1 cellular context compared by ENCODE assay signal in the genomic region with DNA sequence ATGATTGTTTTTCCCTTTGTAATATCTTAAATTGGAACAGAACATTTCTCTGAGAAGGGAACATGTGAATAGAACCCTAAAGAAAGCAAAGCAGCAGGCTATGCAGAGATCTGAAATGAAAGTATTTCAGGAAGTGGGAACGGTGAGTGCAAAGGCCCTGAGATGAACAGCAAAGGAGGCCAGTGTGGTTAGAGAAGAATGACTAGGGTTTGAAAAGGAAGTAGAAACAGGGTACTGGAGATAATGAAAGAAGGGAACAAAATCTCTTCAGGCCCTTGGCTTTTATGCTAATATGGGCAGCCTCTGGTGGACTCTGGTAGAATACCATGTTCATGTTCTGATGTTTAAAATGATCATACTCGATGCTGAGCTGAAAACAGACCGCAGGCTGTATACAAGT.
TF ChIP-seq lines count a peak whose summit lies in the region.

No MANE protein-coding gene starts in this region.

TF ChIP-seq in HepG2, 621 proteins besides CTCF, POLR2A, EP300 and RAD21:
- TF ChIP-seq ZBTB39 (CRISPR knock-in tag; IDR thresholded peaks at IDR 0.05) (no peak), PCBP2 (optimal IDR thresholded peaks at IDR 0.05; ENCODE audit: low read depth, low read length, poor library complexity, severe bottlenecking) (no peak), TCF12 (IDR thresholded peaks at IDR 0.05) (no peak), TCF12 (CRISPR knock-in tag; IDR thresholded peaks at IDR 0.05) (no peak), ZNF432 (CRISPR knock-in tag; IDR thresholded peaks at IDR 0.05; ENCODE audit: borderline replicate concordance) (no peak), ZNF749 (CRISPR knock-in tag; IDR thresholded peaks at IDR 0.05; ENCODE audit: borderline replicate concordance) (no peak), TBX3 (IDR thresholded peaks at IDR 0.05; ENCODE audit: borderline replicate concordance) (no peak), SYNCRIP (IDR thresholded peaks at IDR 0.05; ENCODE audit: insufficient read depth, low read depth, low read length) (no peak), JUND (CRISPR knock-in tag; IDR thresholded peaks at IDR 0.05) (no peak), ESRRA (CRISPR knock-in tag; IDR thresholded peaks at IDR 0.05; ENCODE audit: low read depth) (no peak), KLF16 (CRISPR knock-in tag; IDR thresholded peaks at IDR 0.05) (no peak)
- TF ChIP-seq, protein P1, sequence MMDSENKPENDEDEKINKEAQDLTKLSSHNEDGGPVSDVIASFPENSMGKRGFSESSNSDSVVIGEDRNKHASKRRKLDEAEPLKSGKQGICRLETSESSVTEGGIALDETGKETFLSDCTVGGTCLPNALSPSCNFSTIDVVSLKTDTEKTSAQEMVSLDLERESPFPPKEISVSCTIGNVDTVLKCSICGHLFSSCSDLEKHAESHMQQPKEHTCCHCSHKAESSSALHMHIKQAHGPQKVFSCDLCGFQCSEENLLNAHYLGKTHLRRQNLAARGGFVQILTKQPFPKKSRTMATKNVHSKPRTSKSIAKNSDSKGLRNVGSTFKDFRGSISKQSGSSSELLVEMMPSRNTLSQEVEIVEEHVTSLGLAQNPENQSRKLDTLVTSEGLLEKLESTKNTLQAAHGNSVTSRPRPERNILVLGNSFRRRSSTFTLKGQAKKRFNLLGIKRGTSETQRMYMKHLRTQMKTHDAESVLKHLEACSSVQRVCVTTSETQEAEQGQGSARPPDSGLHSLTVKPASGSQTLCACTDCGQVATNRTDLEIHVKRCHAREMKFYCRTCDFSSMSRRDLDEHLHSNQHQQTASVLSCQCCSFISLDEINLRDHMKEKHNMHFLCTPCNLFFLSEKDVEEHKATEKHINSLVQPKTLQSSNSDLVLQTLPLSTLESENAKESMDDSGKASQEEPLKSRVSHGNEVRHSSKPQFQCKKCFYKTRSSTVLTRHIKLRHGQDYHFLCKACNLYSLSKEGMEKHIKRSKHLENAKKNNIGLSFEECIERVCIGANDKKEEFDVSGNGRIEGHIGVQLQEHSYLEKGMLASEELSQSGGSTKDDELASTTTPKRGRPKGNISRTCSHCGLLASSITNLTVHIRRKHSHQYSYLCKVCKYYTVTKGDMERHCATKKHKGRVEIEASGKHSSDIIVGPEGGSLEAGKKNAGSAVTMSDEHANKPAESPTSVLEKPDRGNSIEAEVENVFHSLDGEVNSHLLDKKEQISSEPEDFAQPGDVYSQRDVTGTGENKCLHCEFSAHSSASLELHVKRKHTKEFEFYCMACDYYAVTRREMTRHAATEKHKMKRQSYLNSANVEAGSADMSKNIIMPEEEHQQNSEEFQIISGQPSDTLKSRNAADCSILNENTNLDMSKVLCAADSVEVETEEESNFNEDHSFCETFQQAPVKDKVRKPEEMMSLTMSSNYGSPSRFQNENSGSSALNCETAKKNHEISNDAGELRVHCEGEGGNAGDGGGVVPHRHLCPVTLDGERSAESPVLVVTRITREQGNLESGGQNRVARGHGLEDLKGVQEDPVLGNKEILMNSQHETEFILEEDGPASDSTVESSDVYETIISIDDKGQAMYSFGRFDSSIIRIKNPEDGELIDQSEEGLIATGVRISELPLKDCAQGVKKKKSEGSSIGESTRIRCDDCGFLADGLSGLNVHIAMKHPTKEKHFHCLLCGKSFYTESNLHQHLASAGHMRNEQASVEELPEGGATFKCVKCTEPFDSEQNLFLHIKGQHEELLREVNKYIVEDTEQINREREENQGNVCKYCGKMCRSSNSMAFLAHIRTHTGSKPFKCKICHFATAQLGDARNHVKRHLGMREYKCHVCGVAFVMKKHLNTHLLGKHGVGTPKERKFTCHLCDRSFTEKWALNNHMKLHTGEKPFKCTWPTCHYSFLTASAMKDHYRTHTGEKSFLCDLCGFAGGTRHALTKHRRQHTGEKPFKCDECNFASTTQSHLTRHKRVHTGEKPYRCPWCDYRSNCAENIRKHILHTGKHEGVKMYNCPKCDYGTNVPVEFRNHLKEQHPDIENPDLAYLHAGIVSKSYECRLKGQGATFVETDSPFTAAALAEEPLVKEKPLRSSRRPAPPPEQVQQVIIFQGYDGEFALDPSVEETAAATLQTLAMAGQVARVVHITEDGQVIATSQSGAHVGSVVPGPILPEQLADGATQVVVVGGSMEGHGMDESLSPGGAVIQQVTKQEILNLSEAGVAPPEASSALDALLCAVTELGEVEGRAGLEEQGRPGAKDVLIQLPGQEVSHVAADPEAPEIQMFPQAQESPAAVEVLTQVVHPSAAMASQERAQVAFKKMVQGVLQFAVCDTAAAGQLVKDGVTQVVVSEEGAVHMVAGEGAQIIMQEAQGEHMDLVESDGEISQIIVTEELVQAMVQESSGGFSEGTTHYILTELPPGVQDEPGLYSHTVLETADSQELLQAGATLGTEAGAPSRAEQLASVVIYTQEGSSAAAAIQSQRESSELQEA (CRISPR knock-in tag; IDR thresholded peaks at IDR 0.05; ENCODE audit: not compliant biosample characterization), result no peak
- TF ChIP-seq, protein P2, sequence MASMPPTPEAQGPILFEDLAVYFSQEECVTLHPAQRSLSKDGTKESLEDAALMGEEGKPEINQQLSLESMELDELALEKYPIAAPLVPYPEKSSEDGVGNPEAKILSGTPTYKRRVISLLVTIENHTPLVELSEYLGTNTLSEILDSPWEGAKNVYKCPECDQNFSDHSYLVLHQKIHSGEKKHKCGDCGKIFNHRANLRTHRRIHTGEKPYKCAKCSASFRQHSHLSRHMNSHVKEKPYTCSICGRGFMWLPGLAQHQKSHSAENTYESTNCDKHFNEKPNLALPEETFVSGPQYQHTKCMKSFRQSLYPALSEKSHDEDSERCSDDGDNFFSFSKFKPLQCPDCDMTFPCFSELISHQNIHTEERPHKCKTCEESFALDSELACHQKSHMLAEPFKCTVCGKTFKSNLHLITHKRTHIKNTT (CRISPR knock-in tag; IDR thresholded peaks at IDR 0.05), result no peak
- TF ChIP-seq, protein P3, sequence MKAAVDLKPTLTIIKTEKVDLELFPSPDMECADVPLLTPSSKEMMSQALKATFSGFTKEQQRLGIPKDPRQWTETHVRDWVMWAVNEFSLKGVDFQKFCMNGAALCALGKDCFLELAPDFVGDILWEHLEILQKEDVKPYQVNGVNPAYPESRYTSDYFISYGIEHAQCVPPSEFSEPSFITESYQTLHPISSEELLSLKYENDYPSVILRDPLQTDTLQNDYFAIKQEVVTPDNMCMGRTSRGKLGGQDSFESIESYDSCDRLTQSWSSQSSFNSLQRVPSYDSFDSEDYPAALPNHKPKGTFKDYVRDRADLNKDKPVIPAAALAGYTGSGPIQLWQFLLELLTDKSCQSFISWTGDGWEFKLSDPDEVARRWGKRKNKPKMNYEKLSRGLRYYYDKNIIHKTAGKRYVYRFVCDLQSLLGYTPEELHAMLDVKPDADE (CRISPR knock-in tag; IDR thresholded peaks at IDR 0.05), result no peak
